In the genomic region with DNA sequence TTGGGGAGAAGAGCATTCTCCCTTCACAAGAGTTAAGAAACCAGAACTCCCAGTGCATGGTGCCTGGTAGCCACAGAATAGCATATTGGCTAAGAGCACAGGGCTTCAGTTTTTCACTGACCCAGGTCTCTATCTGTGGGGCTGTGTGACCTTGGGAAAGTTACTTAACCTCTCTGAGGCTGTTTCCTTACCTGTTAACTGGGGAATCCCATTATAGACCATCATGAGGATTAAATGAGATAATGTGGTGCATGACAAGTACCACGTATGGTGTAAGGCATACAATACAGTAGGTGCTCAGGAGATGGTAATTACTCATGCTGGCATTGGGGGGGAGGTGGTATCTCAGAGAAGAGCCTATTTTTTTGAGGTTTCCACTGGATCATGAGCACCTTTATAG, we compare ENCODE assay signal across 30 cellular contexts. TPM values are rescaled to one million over a fixed set of nuclear protein-coding genes. Genes with fewer than 3 reads are reported as not detected.
"Had no signal": no experiment of that assay in that cellular context is flagged by ENCODE, and none has a peak within 500 bp of the region (broad histone marks: within the 10 kb centered on the region; RNA-seq: fewer than 3 reads in every experiment).

No MANE protein-coding gene starts in this region.

- H3K27ac ChIP-seq: neutrophil, ovary, parathyroid adenoma, psoas muscle, stomach, thoracic aorta, thyroid gland, tibial nerve, upper lobe of left lung, vagina had no signal

- H3K9me3 ChIP-seq: neutrophil, ovary, psoas muscle, stomach, thoracic aorta, thyroid gland, upper lobe of left lung, vagina had no signal

- H3K79me2 ChIP-seq: parathyroid adenoma had no signal

- H2AFZ ChIP-seq: parathyroid adenoma had no signal

- H3K4me1 ChIP-seq: parathyroid adenoma, psoas muscle, stomach, thyroid gland, tibial nerve, upper lobe of left lung, vagina had no signal

- H3K4me1 Mint-ChIP-seq: neural crest cell; stimulated activated naive B cell treated with anti-CD40 and anti-IgM and Interleukin-4, amounts not matched to agents 10 μg/mL and 1 μg/mL and 100 μg/mL, for 72 hours had no signal

- H3K36me3 Mint-ChIP-seq: natural killer cell treated with Interleukin-12 subunit alpha and Interleukin-12 subunit beta and Interleukin-15 and Interleukin-18, amount 100 ng/mL, for 72 hours; stimulated activated effector memory CD8-positive, alpha-beta T cell treated with anti-CD3 and anti-CD28 coated beads, Interleukin-12 subunit alpha, Interleukin-12 subunit beta, amount 100 ng/mL, for 72 hours; stimulated activated naive B cell treated with anti-CD40 and anti-IgM and Interleukin-4, amounts not matched to agents 10 μg/mL and 1 μg/mL and 100 μg/mL, for 72 hours had no signal

- DNase-seq: naive thymus-derived CD8-positive, alpha-beta T cell; nephron progenitor cell; nucleus accumbens; ovary; psoas muscle; right cardiac atrium; small intestine; stimulated activated CD4-positive, alpha-beta T cell treated with anti-CD3 and anti-CD28 coated beads, Interleukin-15, amount 100 ng/mL, for 24 hours; stimulated activated CD4-positive, alpha-beta T cell treated with anti-CD3 and anti-CD28 coated beads, Interleukin-2, amount 100 ng/mL, for 24 hours; stimulated activated CD4-positive, alpha-beta T cell treated with anti-CD3 and anti-CD28 coated beads, Interleukin-2, amount 100 ng/mL, for 48 hours; stimulated activated CD4-positive, alpha-beta T cell treated with anti-CD3 and anti-CD28 coated beads, Interleukin-4, amount 100 ng/mL, for 24 hours; stimulated activated naive B cell treated with anti-CD40 and anti-IgM and Interleukin-4, amounts not matched to agents 10 μg/mL and 1 μg/mL and 100 μg/mL, for 72 hours; stimulated activated naive CD4-positive, alpha-beta T cell treated with Interleukin-2 at 50 U/mL for 16 hours; stomach; thyroid gland; trophoblast cell had no signal

- H3K4me3 Mint-ChIP-seq: naive thymus-derived CD8-positive, alpha-beta T cell; natural killer cell treated with Interleukin-12 subunit alpha and Interleukin-12 subunit beta and Interleukin-15 and Interleukin-18, amount 100 ng/mL, for 72 hours; nephron progenitor cell; neural crest cell; stimulated activated effector memory CD8-positive, alpha-beta T cell treated with anti-CD3 and anti-CD28 coated beads, Interleukin-12 subunit alpha, Interleukin-12 subunit beta, amount 100 ng/mL, for 72 hours; stimulated activated naive B cell treated with anti-CD40 and anti-IgM and Interleukin-4, amounts not matched to agents 10 μg/mL and 1 μg/mL and 100 μg/mL, for 72 hours; stimulated activated naive CD8-positive, alpha-beta T cell treated with anti-CD3 and anti-CD28 coated beads, Interleukin-15, Interleukin-2, amounts not matched to agents 100 ng/mL and 50 ng/mL, for 24 hours had no signal

- H3K36me3 ChIP-seq: neutrophil, ovary, stomach, thoracic aorta, thyroid gland, tibial nerve, upper lobe of left lung, vagina had no signal

- H3K9me3 Mint-ChIP-seq: naive thymus-derived CD8-positive, alpha-beta T cell; natural killer cell treated with Interleukin-12 subunit alpha and Interleukin-12 subunit beta and Interleukin-15 and Interleukin-18, amount 100 ng/mL, for 72 hours; nephron progenitor cell; neural crest cell; stimulated activated effector memory CD8-positive, alpha-beta T cell treated with anti-CD3 and anti-CD28 coated beads, Interleukin-12 subunit alpha, Interleukin-12 subunit beta, amount 100 ng/mL, for 72 hours; stimulated activated naive B cell treated with anti-CD40 and anti-IgM and Interleukin-4, amounts not matched to agents 10 μg/mL and 1 μg/mL and 100 μg/mL, for 72 hours; stimulated activated naive CD8-positive, alpha-beta T cell treated with anti-CD3 and anti-CD28 coated beads, Interleukin-15, Interleukin-2, amounts not matched to agents 100 ng/mL and 50 ng/mL, for 24 hours had no signal

- H3K9ac ChIP-seq: parathyroid adenoma had no signal

- FAIRE-seq: small intestine, urothelium cell line had no signal

- ATAC-seq: naive thymus-derived CD8-positive, alpha-beta T cell; natural killer cell treated with Interleukin-12 subunit alpha and Interleukin-12 subunit beta and Interleukin-15 and Interleukin-18, amount 100 ng/mL, for 72 hours; psoas muscle; right cardiac atrium; sciatic nerve; stimulated activated effector memory CD8-positive, alpha-beta T cell treated with anti-CD3 and anti-CD28 coated beads, Interleukin-12 subunit alpha, Interleukin-12 subunit beta, amount 100 ng/mL, for 72 hours; stimulated activated naive B cell treated with anti-CD40 and anti-IgM and Interleukin-4, amounts not matched to agents 10 μg/mL and 1 μg/mL and 100 μg/mL, for 72 hours had no signal

- H3K27ac Mint-ChIP-seq: naive thymus-derived CD8-positive, alpha-beta T cell; natural killer cell treated with Interleukin-12 subunit alpha and Interleukin-12 subunit beta and Interleukin-15 and Interleukin-18, amount 100 ng/mL, for 72 hours; nephron progenitor cell; progenitor cell of endocrine pancreas; stimulated activated effector memory CD8-positive, alpha-beta T cell treated with anti-CD3 and anti-CD28 coated beads, Interleukin-12 subunit alpha, Interleukin-12 subunit beta, amount 100 ng/mL, for 72 hours; stimulated activated naive B cell treated with anti-CD40 and anti-IgM and Interleukin-4, amounts not matched to agents 10 μg/mL and 1 μg/mL and 100 μg/mL, for 72 hours; stimulated activated naive CD8-positive, alpha-beta T cell treated with anti-CD3 and anti-CD28 coated beads, Interleukin-15, Interleukin-2, amounts not matched to agents 100 ng/mL and 50 ng/mL, for 24 hours had no signal

- H3K27me3 ChIP-seq: ovary, thyroid gland, upper lobe of left lung, vagina had no signal

- H3K4me3 ChIP-seq: ovary, psoas muscle, stomach, thoracic aorta, thyroid gland, tibial nerve, upper lobe of left lung, vagina had no signal

RNA-seq across cellular contexts. Expression of a gene that starts 33.6 kb away (rescaled TPM):
- total RNA-seq: naive thymus-derived CD8-positive, alpha-beta T cell; natural killer cell treated with Interleukin-12 subunit alpha and Interleukin-12 subunit beta and Interleukin-15 and Interleukin-18, amount 100 ng/mL, for 72 hours; progenitor cell of endocrine pancreas; psoas muscle; skeletal muscle tissue; vagina had no signal
- polyA plus RNA-seq: naive thymus-derived CD8-positive, alpha-beta T cell had no signal
